In the genomic region with DNA sequence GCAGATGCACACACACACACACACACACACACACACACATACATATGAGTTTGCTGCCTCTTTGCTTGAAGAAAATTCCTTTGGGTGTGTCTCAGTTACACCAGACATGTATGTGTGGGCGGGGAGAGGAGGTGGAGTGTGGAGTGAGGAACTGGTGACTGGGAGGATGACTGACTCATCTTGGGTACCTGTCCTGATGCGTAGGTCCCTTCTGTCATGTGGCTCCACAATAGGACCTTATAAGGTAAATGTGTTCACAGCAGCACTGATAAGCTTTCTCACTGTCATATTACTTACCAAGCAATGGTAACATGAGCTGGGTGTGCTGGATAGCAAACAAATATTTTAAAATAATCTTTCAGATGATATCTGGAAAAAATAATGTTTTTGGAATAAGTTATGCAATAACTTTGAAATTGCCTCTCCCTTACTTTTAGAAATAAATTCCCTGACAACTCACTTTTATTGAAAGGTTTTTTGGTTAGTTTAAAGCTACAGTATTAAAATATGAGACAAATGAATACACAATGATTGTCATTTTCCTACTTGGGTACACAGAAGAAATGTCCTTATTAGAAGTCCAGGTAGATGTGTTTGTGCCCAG, we compare ENCODE assay signal across 8 cellular contexts. TPM values are rescaled to one million over a fixed set of nuclear protein-coding genes. Genes with fewer than 3 reads are reported as not detected.
A peak's percentile ranks its signal among the peaks of the same experiment; 100 is the strongest.
DNase-seq lines count a peak whose midpoint lies in the region; ATAC-seq and TF ChIP-seq lines count a peak whose summit lies in the region.

No MANE protein-coding gene starts in this region.

- H3K27ac Mint-ChIP-seq in CD14-positive monocyte = no peak overlapping the region

- ATAC-seq in GM18511 (IDR thresholded peaks at IDR 0.05; ENCODE audit: unreplicated experiment) (peak; percentile 74), HG03280 (IDR thresholded peaks at IDR 0.05; ENCODE audit: unreplicated experiment) (peak; percentile 41), GM21515 (IDR thresholded peaks at IDR 0.05; ENCODE audit: unreplicated experiment) (no peak)

- DNase-seq in activated T-helper 9 cell treated with anti-CD3 and anti-CD28 coated beads, Interleukin-2, amount 50 U/mL, for 16 hours (ENCODE audit: low read depth) = peak; percentile 25
- DNase-seq in stimulated activated CD4-positive, alpha-beta T cell treated with anti-CD3 and anti-CD28 coated beads, Interleukin-12 subunit alpha, Interleukin-12 subunit beta, amount 100 ng/mL, for 24 hours (ENCODE audit: low read depth in 2 of 2) = peak; percentile 31 to 42
- DNase-seq in NCI-H2196 (lab: John Stamatoyannopoulos, UW; ENCODE audit: unreplicated experiment) (no peak), NCI-H187 treated with DMSO at 0.1 percent for 48 hours (lab: John Stamatoyannopoulos, UW) (no peak), CD14-positive monocyte (ENCODE audit: low spot score) (no peak)

- intact Hi-C loops in CD14-positive monocyte (cut with micrococcal nuclease) = no loop called here

- no peaks in the 10 kb centered on the region for H3K36me3 Mint-ChIP-seq in CD14-positive monocyte

- TF ChIP-seq CTCF in CD14-positive monocyte (IDR thresholded peaks at IDR 0.05) = no peak

- peaks cover 0 to 3% (median 3%) of the 10 kb centered on the region in 3 donors for H3K27me3 Mint-ChIP-seq in CD14-positive monocyte (ENCODE audit: low read depth in 3 of 3)

- H3K4me1 Mint-ChIP-seq in CD14-positive monocyte = peaks cover 5% of the 10 kb centered on the region

- no peak overlapping the region for H3K4me3 Mint-ChIP-seq in CD14-positive monocyte

- H3K9me3 Mint-ChIP-seq in CD14-positive monocyte = peaks cover 0 to 5% (median 0%) of the 10 kb centered on the region in 7 donors

RNA-seq across cellular contexts. Expression of a gene that starts 45.2 kb away (rescaled TPM):
- polyA plus RNA-seq in CD14-positive monocyte = not detected

Comparison
In these comparisons a context has a peak if more than half of its experiments do, and no peak if none do; other contexts are left out.
1. DNase-seq: peak in activated T-helper 9 cell treated with anti-CD3 and anti-CD28 coated beads, Interleukin-2, amount 50 U/mL, for 16 hours (single experiment) and stimulated activated CD4-positive, alpha-beta T cell treated with anti-CD3 and anti-CD28 coated beads, Interleukin-12 subunit alpha, Interleukin-12 subunit beta, amount 100 ng/mL, for 24 hours (2 of 2); none in NCI-H2196 (single experiment), NCI-H187 treated with DMSO at 0.1 percent for 48 hours (single experiment) and CD14-positive monocyte (single experiment).